1 cellular context compared by ENCODE assay signal in genomic region chr9:74609671-74610416, GRCh38.
TF ChIP-seq lines count a peak whose summit lies in the region.

No MANE protein-coding gene starts in this region.

TF ChIP-seq in H1, 55 proteins besides CTCF, POLR2A, EP300 and RAD21 (continued from another document):
- no peak for TF ChIP-seq TAF1 (IDR thresholded peaks at IDR 0.05; ENCODE audit: low read depth, low read length)
